Comparison of ENCODE assay signal across 9 cellular contexts in the genomic region with DNA sequence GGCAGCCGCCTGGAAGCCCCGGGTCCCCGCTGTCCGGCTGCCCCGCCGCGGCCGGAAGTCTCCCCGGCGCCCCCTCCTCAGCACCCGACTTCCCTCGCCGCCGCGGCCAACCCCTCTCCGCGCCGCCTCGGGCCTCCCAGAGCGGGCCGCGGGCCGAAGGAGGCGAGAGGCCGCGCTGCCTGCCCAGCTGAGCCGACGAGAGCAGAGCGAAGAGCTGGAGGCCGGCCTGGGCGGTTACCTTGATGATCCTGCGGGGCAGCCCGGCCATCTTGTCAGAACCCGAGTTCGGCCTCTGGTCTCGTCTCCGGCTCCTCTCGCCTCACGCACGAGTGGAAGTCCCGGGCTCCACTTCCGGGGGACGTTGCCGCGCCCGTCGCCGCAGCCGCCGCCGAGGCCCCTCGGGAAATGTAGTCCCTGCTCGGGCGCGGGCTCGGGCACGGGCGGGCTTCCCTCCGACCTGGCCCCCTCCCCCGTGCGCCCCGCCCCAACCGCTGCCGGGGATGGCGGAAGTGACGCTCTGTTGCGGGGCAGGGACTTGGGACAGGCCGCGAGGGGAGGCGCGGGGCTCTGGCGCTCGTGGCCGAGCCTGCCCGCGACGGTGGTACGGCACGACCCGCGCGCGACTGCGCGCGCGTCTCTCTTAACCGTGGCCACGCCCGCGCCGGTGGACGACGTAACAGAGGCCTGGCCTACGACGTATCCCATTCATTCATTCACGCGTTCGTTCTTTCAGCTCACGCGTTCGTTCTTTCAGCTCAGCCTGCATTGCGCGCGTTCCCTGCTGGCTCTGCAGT. TPM values are rescaled to one million over a fixed set of nuclear protein-coding genes. Genes with fewer than 3 reads are reported as not detected.
DNase-seq lines count a peak whose midpoint lies in the region; ATAC-seq, FAIRE-seq and TF ChIP-seq lines count a peak whose summit lies in the region.
"Had no signal": no experiment of that assay in that cellular context is flagged by ENCODE, and none has a peak within 500 bp of the region (broad histone marks: within the 10 kb centered on the region; RNA-seq: fewer than 3 reads in every experiment).

A gene with protein sequence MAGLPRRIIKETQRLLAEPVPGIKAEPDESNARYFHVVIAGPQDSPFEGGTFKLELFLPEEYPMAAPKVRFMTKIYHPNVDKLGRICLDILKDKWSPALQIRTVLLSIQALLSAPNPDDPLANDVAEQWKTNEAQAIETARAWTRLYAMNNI (minus strand): TSS at position 331 of the 794 bp plus-strand sequence. CDS start 63 bp downstream, at position 268.

- dilution Hi-C loops in keratinocyte (cut with MboI; ENCODE audit: extremely low pct_ligation_motif_present, low sequenced_read_pairs): no loop called here

- H3K79me2 ChIP-seq in keratinocyte (ENCODE audit: control insufficient read depth, insufficient read depth, low read length): peaks cover 49% of the 10 kb centered on the region

- ATAC-seq in HG03432 (IDR thresholded peaks at IDR 0.05; ENCODE audit: unreplicated experiment): peak; percentile 88

- peak; percentile 88 for TF ChIP-seq POLR2A in GM19193 (IDR thresholded peaks at IDR 0.05; ENCODE audit: extremely low read depth, insufficient read depth, insufficient read length)

- no peaks in the 10 kb centered on the region for H3K9me3 ChIP-seq in keratinocyte (ENCODE audit: control insufficient read depth, low read depth, low read length)

- H3K27ac ChIP-seq in keratinocyte (ENCODE audit: control insufficient read depth, insufficient read depth, low read length): peak within 1 kb of the TSS; percentile 87

- TF ChIP-seq CTCF in keratinocyte (optimal IDR thresholded peaks at IDR 0.05 in 1 of 3, IDR thresholded peaks at IDR 0.05 in 1 of 3, conservative IDR thresholded peaks at IDR 0.05 in 1 of 3; ENCODE audit: extremely low read depth in 1 of 3, insufficient read depth in 2 of 3, low read length in 3 of 3): no peak

- peaks cover 29% of the 10 kb centered on the region for H4K20me1 ChIP-seq in keratinocyte (ENCODE audit: control insufficient read depth, extremely low read depth, insufficient read depth, low read length)

- H3K4me1 ChIP-seq in keratinocyte (ENCODE audit: control insufficient read depth, extremely low read depth, insufficient read depth, low read length): peaks cover 35% of the 10 kb centered on the region

- peak within 1 kb of the TSS; percentile 98 for H3K4me2 ChIP-seq in keratinocyte (ENCODE audit: control insufficient read depth, extremely low read depth, insufficient read depth, low read depth, low read length)

- H3K9ac ChIP-seq in keratinocyte (ENCODE audit: control insufficient read depth, extremely low read depth, insufficient read depth, low read length): peak within 1 kb of the TSS; percentile 86

- no peaks in the 10 kb centered on the region for H3K27me3 ChIP-seq in keratinocyte (ENCODE audit: control insufficient read depth, extremely low read depth, insufficient read depth, low read length)

- H2AFZ ChIP-seq in keratinocyte (ENCODE audit: control insufficient read depth, low read length): peak within 1 kb of the TSS; percentile 75

- H3K9me1 ChIP-seq in keratinocyte (ENCODE audit: control insufficient read depth, extremely low read depth, insufficient read depth, low read length): peaks cover 2% of the 10 kb centered on the region

- DNase-seq in Ammon's horn (ENCODE audit: low spot score): peak; percentile 96
- peak; percentile 91 for DNase-seq in NCI-H510A (lab: John Stamatoyannopoulos, UW)
- peak; percentile 93 for DNase-seq in activated CD4-positive, alpha-beta T cell treated with anti-CD3 and anti-CD28 coated beads for 1 hour
- DNase-seq in cerebellar nuclear complex (lab: John Stamatoyannopoulos, UW): peak; percentile 87 to 96
- DNase-seq in keratinocyte (ENCODE audit: low read depth, low spot score): peak; percentile 65
- peak; percentile 91 to 97 (median 92) for DNase-seq in stimulated activated CD4-positive, alpha-beta T cell treated with anti-CD3 and anti-CD28 coated beads, Interleukin-12 subunit alpha, Interleukin-12 subunit beta, amount 100 ng/mL, for 48 hours (ENCODE audit: low read depth in 2 of 3, low spot score in 1 of 3)

- H3K36me3 ChIP-seq in keratinocyte (ENCODE audit: control insufficient read depth in 2 of 2, extremely low read depth in 1 of 2, insufficient read depth in 2 of 2, low read length in 2 of 2): no peaks in the 10 kb centered on the region

- no peak for FAIRE-seq in keratinocyte (lab: Jason Lieb, UNC)
- FAIRE-seq: endometrium had no signal

- H3K4me3 ChIP-seq in keratinocyte (ENCODE audit: control insufficient read depth in 2 of 3, extremely low read depth in 1 of 3, insufficient read depth in 2 of 3, low read depth in 1 of 3, low read length in 3 of 3): peak within 1 kb of the TSS; percentile 87 to 97 (median 96)

RNA-seq across cellular contexts. Expression of the gene that starts here (rescaled TPM):
- polyA plus RNA-seq in keratinocyte: 171 to 218 TPM (median 172 TPM) in 3 replicates
- polyA plus RNA-seq in keratinocyte (2011; ENCODE audit: low read depth): 87.0 TPM
- 131 and 214 TPM in 2 replicates for polyA plus RNA-seq in keratinocyte (2011; cell fraction: cytosol; rRNA removed)
- polyA plus RNA-seq in keratinocyte (2011; cell fraction: nucleus; rRNA removed): 78.8 and 85.8 TPM in 2 replicates
- 136 and 169 TPM in 2 replicates for polyA plus RNA-seq in keratinocyte (2012; ENCODE audit: low replicate concordance)
- 36.5 to 147 TPM (median 110 TPM) in 3 replicates for polyA minus RNA-seq in keratinocyte
- polyA minus RNA-seq in keratinocyte (2011; cell fraction: cytosol; rRNA and poly(A)+ RNA removed): 118 TPM
- polyA minus RNA-seq in keratinocyte (2011; cell fraction: nucleus; rRNA and poly(A)+ RNA removed): 18.9 and 53.1 TPM in 2 replicates

Comparison
In these comparisons a context has a peak if more than half of its experiments do, and no peak if none do; other contexts are left out.
1. Peak in every context shown above with its lines: DNase-seq, ATAC-seq, H3K4me3 ChIP-seq and H3K27ac ChIP-seq.